Comparison of ENCODE assay signal across 15 cellular contexts in genomic region chr10:75683158-75683557, GRCh38.
DNase-seq lines count a peak whose midpoint lies in the region; ATAC-seq lines count a peak whose summit lies in the region.
"Had no signal": no experiment of that assay in that cellular context is flagged by ENCODE, and none has a peak within 500 bp of the region (broad histone marks: within the 10 kb centered on the region; RNA-seq: fewer than 3 reads in every experiment).

No MANE protein-coding gene starts in this region.

- intact Hi-C loops in left ventricle myocardium superior (cut with micrococcal nuclease) = no loop called here
- intact Hi-C loops in cardiac septum (cut with DNase I) = no loop called here
- intact Hi-C loops in left colon (cut with DNase I, micrococcal nuclease) = no loop called here

- ATAC-seq in left ventricle myocardium superior (peak; percentile 49), left colon (no peak), GM18861 (IDR thresholded peaks at IDR 0.05; ENCODE audit: unreplicated experiment) (no peak)

- DNase-seq in left ventricle myocardium superior (peak; percentile 43), cardiac septum (ENCODE audit: low spot score) (no peak), left colon (peak; percentile 25 to 39), retina (peak; percentile 18), Kasumi-1 (lab: John Stamatoyannopoulos, UW) (no peak), middle frontal gyrus (ENCODE audit: extremely low spot score, low spot score) (no peak)
- no peak for DNase-seq in activated naive CD4-positive, alpha-beta T cell (lab: John Stamatoyannopoulos, UW)
- DNase-seq: DMS79 treated with DMSO at 0.1 percent for 48 hours; HCEC 1CT; NCI-H1417 treated with DMSO at 0.1 percent for 48 hours; NCI-H2029; NCI-H2171; NCI-H446; NK-92 treated with Interleukin-12 subunit alpha and Interleukin-12 subunit beta, amount 100 ng/mL, for 24 hours had no signal

Comparison
In these comparisons a context has a peak if more than half of its experiments do, and no peak if none do; other contexts are left out.
1. DNase-seq: peak in left ventricle myocardium superior (single experiment), left colon (2 of 2) and retina (single experiment); none in cardiac septum (single experiment), activated naive CD4-positive, alpha-beta T cell (0 of 4), Kasumi-1 (0 of 2) and middle frontal gyrus (single experiment).